Comparison of ENCODE assay signal across 11 cellular contexts in the genomic region with DNA sequence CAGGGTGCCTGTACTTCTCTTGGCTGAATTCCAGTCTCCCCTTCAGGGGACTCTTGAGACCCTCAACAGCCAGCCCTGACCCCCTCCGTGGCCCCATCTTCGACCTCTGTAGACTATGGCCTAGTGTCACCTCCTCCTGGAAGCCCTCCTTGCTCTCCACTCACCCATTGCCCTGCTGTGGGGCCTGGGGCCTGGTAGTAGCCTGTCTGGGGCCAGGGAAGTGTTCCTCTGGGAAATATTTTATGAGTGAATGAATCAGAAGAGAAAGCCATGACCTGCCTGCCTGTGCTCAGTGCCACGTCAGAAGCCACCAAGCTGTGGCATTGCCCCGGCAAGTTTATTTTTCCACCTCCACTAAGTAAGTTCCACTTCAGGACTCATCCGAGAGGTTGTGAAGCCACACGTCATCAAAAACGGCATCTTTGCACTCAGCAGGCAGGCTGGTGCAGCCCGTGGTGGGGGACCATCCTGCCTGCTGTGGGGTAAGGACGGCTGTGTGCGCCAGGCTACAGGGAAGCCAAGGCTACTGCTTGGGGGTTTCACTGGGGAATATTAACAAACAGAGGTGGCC. TPM values are rescaled to one million over a fixed set of nuclear protein-coding genes. Genes with fewer than 3 reads are reported as not detected.
DNase-seq lines count a peak whose midpoint lies in the region; ATAC-seq and TF ChIP-seq lines count a peak whose summit lies in the region.
"Had no signal": no experiment of that assay in that cellular context is flagged by ENCODE, and none has a peak within 500 bp of the region (broad histone marks: within the 10 kb centered on the region; RNA-seq: fewer than 3 reads in every experiment).

No MANE protein-coding gene starts in this region.

- TF ChIP-seq CTCF in left lung (IDR thresholded peaks at IDR 0.05) (no peak), endothelial cell (IDR thresholded peaks at IDR 0.05; ENCODE audit: unreplicated experiment) (no peak), endodermal cell (conservative IDR thresholded peaks at IDR 0.05) (no peak)

- H3K36me3 ChIP-seq in left lung = peaks cover 0 to 85% of the 10 kb centered on the region in 2 donors
- no peaks in the 10 kb centered on the region for H3K36me3 ChIP-seq in endodermal cell (ENCODE audit: control insufficient read depth, insufficient read depth, low read length)

- intact Hi-C loops in left lung (cut with DNase I) = no loop called here

- no peak overlapping the region for H3K27ac Mint-ChIP-seq in endothelial cell (ENCODE audit: unreplicated experiment)
- no peak overlapping the region for H3K27ac Mint-ChIP-seq in endodermal cell
- H3K27ac Mint-ChIP-seq: T-cell had no signal

- no peak for ATAC-seq in left lung
- ATAC-seq: T-cell had no signal

- H3K9me3 ChIP-seq in left lung = no peaks in the 10 kb centered on the region
- no peaks in the 10 kb centered on the region for H3K9me3 ChIP-seq in endodermal cell (ENCODE audit: control insufficient read depth, low read length)

- no peaks in the 10 kb centered on the region for H3K4me1 Mint-ChIP-seq in endothelial cell (ENCODE audit: unreplicated experiment)
- H3K4me1 Mint-ChIP-seq in endodermal cell = no peaks in the 10 kb centered on the region

- peak overlapping the region in 1 of 2 donors; percentile 6 for H3K4me3 ChIP-seq in left lung
- H3K4me3 ChIP-seq in endodermal cell (ENCODE audit: low read length) = no peak overlapping the region

- DNase-seq in LHCN-M2 (ENCODE audit: low read depth) (peak; percentile 87), caudate nucleus (lab: John Stamatoyannopoulos, UW) (no peak), left lung (peak in 1 of 2 donors; percentile 45), endothelial cell (ENCODE audit: low spot score) (no peak), COR-L47 (lab: John Stamatoyannopoulos, UW) (no peak), endodermal cell (no peak), NCI-H1105 (lab: John Stamatoyannopoulos, UW) (no peak)
- DNase-seq: activated CD8-positive, alpha-beta memory T cell treated with anti-CD3 and anti-CD28 coated beads, Interleukin-2, amount 50 U/mL, for 48 hours; NCI-H2171 treated with DMSO at 0.1 percent for 48 hours; T-cell had no signal

- H3K27ac ChIP-seq in caudate nucleus (ENCODE audit: low read depth, low read length) (peak overlapping the region; percentile 98), left lung (peak overlapping the region; percentile 83 to 98), temporal lobe (ENCODE audit: low read depth, low read length) (peak overlapping the region; percentile 98), endodermal cell (ENCODE audit: low read depth, low read length) (no peak overlapping the region)

- H3K27me3 ChIP-seq in left lung (no peaks in the 10 kb centered on the region), endodermal cell (ENCODE audit: control insufficient read depth, insufficient read depth, low read length, poor library complexity, severe bottlenecking) (no peaks in the 10 kb centered on the region)

- H3K36me3 Mint-ChIP-seq in endothelial cell (ENCODE audit: low read depth, unreplicated experiment) (no peaks in the 10 kb centered on the region), endodermal cell (ENCODE audit: low read depth) (no peaks in the 10 kb centered on the region)
- H3K36me3 Mint-ChIP-seq: T-cell had no signal

- 92 to 98% methylated on average over 8 to 10 of the region's 10 CpGs for WGBS in endodermal cell (ENCODE audit: insufficient coverage in 1 of 2, insufficient read length in 1 of 2), 2 experiments

- no peaks in the 10 kb centered on the region for H3K9me3 Mint-ChIP-seq in endothelial cell (ENCODE audit: unreplicated experiment)
- no peaks in the 10 kb centered on the region for H3K9me3 Mint-ChIP-seq in endodermal cell
- H3K9me3 Mint-ChIP-seq: T-cell had no signal

- peaks cover 8% of the 10 kb centered on the region for H3K27me3 Mint-ChIP-seq in endothelial cell (ENCODE audit: unreplicated experiment)
- H3K27me3 Mint-ChIP-seq in endodermal cell (ENCODE audit: insufficient read depth) = no peaks in the 10 kb centered on the region
- H3K27me3 Mint-ChIP-seq: T-cell had no signal

- H3K4me3 Mint-ChIP-seq in endothelial cell (ENCODE audit: unreplicated experiment) (no peak overlapping the region), endodermal cell (no peak overlapping the region)
- H3K4me3 Mint-ChIP-seq: T-cell had no signal

- H3K4me1 ChIP-seq in left lung (peaks cover 46 to 93% of the 10 kb centered on the region in 2 donors), endodermal cell (ENCODE audit: control insufficient read depth, insufficient read depth, low read length) (no peaks in the 10 kb centered on the region)

- H3K9ac ChIP-seq in endodermal cell (ENCODE audit: extremely low read depth, low read length, poor library complexity, severe bottlenecking) = no peak overlapping the region

RNA-seq across cellular contexts. Expression of a gene that starts 59.6 kb away (rescaled TPM):
- 6.3 and 9.1 TPM in 2 replicates for total RNA-seq in LHCN-M2 (2014; rRNA removed)
- polyA plus RNA-seq in LHCN-M2 (2012) = 6.6 TPM
- total RNA-seq in left lung = 10 to 100 TPM; 19.4 to 22.3 TPM
- 4.9 TPM for total RNA-seq in temporal lobe
- 12.6 TPM for total RNA-seq in endothelial cell (ENCODE audit: unreplicated experiment)
- 10 to 100 TPM; 15.4 to 18.6 TPM for total RNA-seq in endodermal cell
- polyA plus RNA-seq in endodermal cell (2013, experiment 1 of 2) = 5.9 TPM
- 5.1 TPM for polyA plus RNA-seq in endodermal cell (2013, experiment 2 of 2)
